ENCODE assay signal across 1 cellular context in the genomic region with DNA sequence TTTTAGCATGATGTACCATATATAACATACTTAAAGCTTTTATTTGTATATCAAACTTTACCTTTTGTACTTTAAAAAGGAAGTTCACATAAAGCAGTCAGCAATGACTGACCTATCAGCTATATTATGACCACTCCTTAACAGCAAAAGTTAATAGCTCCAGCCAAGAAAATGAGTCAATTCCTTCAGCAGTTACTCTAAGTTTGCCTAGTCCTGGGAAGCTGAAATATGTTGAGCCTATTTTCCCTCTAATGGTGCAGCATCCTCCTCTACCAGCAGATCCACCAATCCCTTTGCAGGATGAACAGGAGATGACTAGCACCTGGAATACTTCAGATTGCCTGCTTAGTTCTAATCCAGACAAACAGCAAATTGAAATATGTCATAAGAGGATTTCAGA.
TF ChIP-seq lines count a peak whose summit lies in the region.

No MANE protein-coding gene starts in this region.

TF ChIP-seq in WTC11, 78 proteins besides CTCF, POLR2A, EP300 and RAD21 (continued from another document):
- no peak for TF ChIP-seq ETV6 (CRISPR knock-in tag; IDR thresholded peaks at IDR 0.05)
- no peak for TF ChIP-seq ATF2 (CRISPR knock-in tag; IDR thresholded peaks at IDR 0.05; ENCODE audit: borderline replicate concordance, low read depth)
